In genomic region chr22:47082505-47082904, GRCh38 we compare ENCODE assay signal across 23 cellular contexts.
"Had no signal": no experiment of that assay in that cellular context is flagged by ENCODE, and none has a peak within 500 bp of the region (broad histone marks: within the 10 kb centered on the region; RNA-seq: fewer than 3 reads in every experiment).

No MANE protein-coding gene starts in this region.

- H3K4me1 Mint-ChIP-seq: activated CD4-positive, alpha-beta T cell treated with anti-CD3 and anti-CD28 coated beads, Interleukin-2, amount 10 ng/mL, durations not matched to agents 7 days and 5 days; activated naive CD8-positive, alpha-beta T cell treated with anti-CD3 and anti-CD28 coated beads, Interleukin-2, amount 10 ng/mL, durations not matched to agents 7 days and 5 days had no signal

- H3K27ac Mint-ChIP-seq: activated CD4-positive, alpha-beta memory T cell treated with anti-CD3 and anti-CD28 coated beads for 36 hours; activated CD4-positive, alpha-beta T cell treated with anti-CD3 and anti-CD28 coated beads, Interleukin-2, amount 10 ng/mL, durations not matched to agents 7 days and 5 days; activated naive CD4-positive, alpha-beta T cell treated with anti-CD3 and anti-CD28 coated beads, Interleukin-2, amount 50 U/mL, for 24 hours; activated naive CD8-positive, alpha-beta T cell treated with anti-CD3 and anti-CD28 coated beads, Interleukin-2, amount 10 ng/mL, durations not matched to agents 7 days and 5 days; activated T-helper 2 cell treated with anti-CD3 and anti-CD28 coated beads, Interferon-gamma antibody, Interleukin-2, Interleukin-4, amounts not matched to agents 10 μg/mL and 5 μg/mL and 100 μg/mL, durations not matched to agents 14 hours and 24 hours and 36 hours; T-helper 1 cell treated with Interleukin-12 subunit alpha and Interleukin-12 subunit beta and Interleukin-4 antibody, amounts not matched to agents 30 μg/mL and 1 μg/mL, for 36 hours; T-helper 2 cell treated with Interferon-gamma antibody and Interleukin-4, amounts not matched to agents 5 μg/mL and 100 μg/mL, for 36 hours had no signal

- ATAC-seq: activated T-cell treated with anti-CD3 and anti-CD28 coated beads, Interleukin-2, amount 50 U/mL, for 72 hours; PC-3 had no signal

- H3K4me3 Mint-ChIP-seq: activated CD4-positive, alpha-beta memory T cell treated with anti-CD3 and anti-CD28 coated beads for 36 hours; activated CD4-positive, alpha-beta T cell treated with anti-CD3 and anti-CD28 coated beads, Interleukin-2, amount 10 ng/mL, durations not matched to agents 7 days and 5 days; activated naive CD4-positive, alpha-beta T cell treated with anti-CD3 and anti-CD28 coated beads, Interleukin-2, amount 50 U/mL, for 24 hours; activated naive CD8-positive, alpha-beta T cell treated with anti-CD3 and anti-CD28 coated beads, Interleukin-2, amount 10 ng/mL, durations not matched to agents 7 days and 5 days; activated T-cell treated with anti-CD3 and anti-CD28 coated beads, Interleukin-2, amount 50 U/mL, for 72 hours; T-helper 1 cell treated with Interleukin-12 subunit alpha and Interleukin-12 subunit beta and Interleukin-4 antibody, amounts not matched to agents 30 μg/mL and 1 μg/mL, for 36 hours; T-helper 2 cell treated with Interferon-gamma antibody and Interleukin-4, amounts not matched to agents 5 μg/mL and 100 μg/mL, for 36 hours had no signal

- H3K9me3 Mint-ChIP-seq: activated CD4-positive, alpha-beta memory T cell treated with anti-CD3 and anti-CD28 coated beads for 36 hours; activated naive CD8-positive, alpha-beta T cell treated with anti-CD3 and anti-CD28 coated beads, Interleukin-2, amount 10 ng/mL, durations not matched to agents 7 days and 5 days had no signal

- DNase-seq: activated CD4-positive, alpha-beta memory T cell treated with anti-CD3 and anti-CD28 coated beads for 36 hours; activated CD4-positive, alpha-beta T cell treated with anti-CD3 and anti-CD28 coated beads, Interleukin-2, amount 10 ng/mL, durations not matched to agents 7 days and 5 days; activated gamma-delta T cell; activated naive CD4-positive, alpha-beta T cell treated with Interleukin-2 at 50 U/mL for 16 hours; activated naive CD8-positive, alpha-beta T cell treated with anti-CD3 and anti-CD28 coated beads, Interleukin-2, amount 10 ng/mL, durations not matched to agents 7 days and 5 days; activated T-cell treated with anti-CD3 and anti-CD28 coated beads, Interleukin-2, amount 50 U/mL, for 1 hour; activated T-cell treated with anti-CD3 and anti-CD28 coated beads, Interleukin-2, amount 50 U/mL, for 72 hours; amygdala; NCI-H1105; NCI-H1417 treated with DMSO at 0.1 percent for 48 hours; NCI-H187 treated with DMSO at 0.1 percent for 48 hours; NCI-H2081 treated with DMSO at 0.1 percent for 48 hours; NCI-H226; NCI-H446 treated with DMSO at 0.1 percent for 48 hours; NCI-H524; PC-3; RPMI8226; SHP77 treated with DMSO at 0.1 percent for 48 hours; SK-N-SH had no signal

- H3K27me3 Mint-ChIP-seq: activated CD4-positive, alpha-beta memory T cell treated with anti-CD3 and anti-CD28 coated beads for 36 hours; activated CD4-positive, alpha-beta T cell treated with anti-CD3 and anti-CD28 coated beads, Interleukin-2, amount 10 ng/mL, durations not matched to agents 7 days and 5 days; activated naive CD4-positive, alpha-beta T cell treated with anti-CD3 and anti-CD28 coated beads, Interleukin-2, amount 50 U/mL, for 24 hours; activated naive CD8-positive, alpha-beta T cell treated with anti-CD3 and anti-CD28 coated beads, Interleukin-2, amount 10 ng/mL, durations not matched to agents 7 days and 5 days had no signal
